ENCODE assay signal across 22 cellular contexts in the genomic region with DNA sequence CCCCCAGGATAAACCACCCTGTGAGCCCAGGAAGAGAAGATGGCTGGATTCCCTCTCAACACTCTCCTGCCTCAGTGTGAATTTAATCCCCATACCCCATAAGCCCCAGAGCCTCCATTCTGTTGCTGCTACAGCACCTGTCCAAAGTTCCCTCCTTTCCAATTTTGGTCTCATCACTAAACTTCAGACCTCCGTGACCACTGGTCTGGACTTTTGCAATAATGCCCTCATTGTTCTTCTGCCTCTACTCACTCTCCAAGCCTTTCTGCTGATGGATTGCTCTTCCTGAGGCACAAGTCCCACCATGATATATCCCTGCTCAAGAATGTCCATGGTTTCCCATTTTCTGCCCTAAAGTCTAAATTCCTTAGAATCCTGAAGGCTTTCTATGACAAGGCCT.
DNase-seq lines count a peak whose midpoint lies in the region; ATAC-seq and TF ChIP-seq lines count a peak whose summit lies in the region.
"Had no signal": no experiment of that assay in that cellular context is flagged by ENCODE, and none has a peak within 500 bp of the region (broad histone marks: within the 10 kb centered on the region; RNA-seq: fewer than 3 reads in every experiment).

No MANE protein-coding gene starts in this region.

- H3K4me2 ChIP-seq in PC-9: peak overlapping the region; percentile 55
- no peak overlapping the region for H3K4me2 ChIP-seq in hepatocyte
- H3K4me2 ChIP-seq: BLaER1 had no signal

- H2AFZ ChIP-seq in PC-9: no peak overlapping the region
- no peak overlapping the region for H2AFZ ChIP-seq in hepatocyte

- no peaks in the 10 kb centered on the region for H3K36me3 ChIP-seq in PC-9 (ENCODE audit: low read depth)
- H3K36me3 ChIP-seq in body of pancreas (replicated peaks in 1 of 2; ENCODE audit: insufficient read depth in 1 of 2, low read depth in 2 of 2): no peaks in the 10 kb centered on the region
- H3K36me3 ChIP-seq in mesodermal cell (ENCODE audit: control insufficient read depth, insufficient read depth, low read length): no peaks in the 10 kb centered on the region
- no peaks in the 10 kb centered on the region for H3K36me3 ChIP-seq in gastrocnemius medialis
- H3K36me3 ChIP-seq in hepatocyte (replicated peaks; ENCODE audit: insufficient read depth, low read depth): no peaks in the 10 kb centered on the region
- H3K36me3 ChIP-seq: BLaER1, Peyer's patch, SJCRH30 had no signal

- WGBS in body of pancreas, 2 donors: 79 to 86% methylated on average over 1 of the region's 1 CpG
- WGBS in mesodermal cell (ENCODE audit: insufficient coverage in 2 of 2), 2 experiments: 89 to 92% methylated on average over 1 of the region's 1 CpG
- 76% methylated on average over 1 of the region's 1 CpG for WGBS in hepatocyte (ENCODE audit: low lambda C conversion rate, missing lambda C conversion rate)

- H3K4me1 ChIP-seq in PC-9 (replicated peaks; ENCODE audit: insufficient read depth) (peaks cover 75% of the 10 kb centered on the region), body of pancreas (peaks cover 56% of the 10 kb centered on the region), mesodermal cell (ENCODE audit: control insufficient read depth, insufficient read depth, low read length, poor library complexity, severe bottlenecking) (peaks cover 18% of the 10 kb centered on the region), gastrocnemius medialis (peaks cover 4 to 36% of the 10 kb centered on the region in 2 donors), hepatocyte (ENCODE audit: insufficient read depth) (peaks cover 43% of the 10 kb centered on the region)

- no peaks in the 10 kb centered on the region for H3K27me3 ChIP-seq in PC-9 (ENCODE audit: insufficient read depth, low read depth)
- no peaks in the 10 kb centered on the region for H3K27me3 ChIP-seq in body of pancreas
- H3K27me3 ChIP-seq in gastrocnemius medialis: no peaks in the 10 kb centered on the region
- no peaks in the 10 kb centered on the region for H3K27me3 ChIP-seq in hepatocyte
- H3K27me3 ChIP-seq: BLaER1, Peyer's patch, SJCRH30 had no signal

- H3F3A ChIP-seq in PC-9 (ENCODE audit: insufficient read depth, low read depth): peaks cover 46% of the 10 kb centered on the region

- H3K27ac ChIP-seq in PC-9 (peak overlapping the region; percentile 93), body of pancreas (peak overlapping the region in 3 of 4 donors; percentile 74 to 83 (median 81)), mesodermal cell (ENCODE audit: low read depth, low read length, severe bottlenecking) (peak overlapping the region; percentile 88), gastrocnemius medialis (peak overlapping the region; percentile 61 to 73 (median 62)), hepatocyte (no peak overlapping the region)
- H3K27ac ChIP-seq: BLaER1, Peyer's patch, SJCRH30 had no signal

- TF ChIP-seq CTCF in PC-9 (conservative IDR thresholded peaks at IDR 0.05): no peak
- TF ChIP-seq CTCF in body of pancreas (IDR thresholded peaks at IDR 0.05): no peak
- TF ChIP-seq CTCF in gastrocnemius medialis (IDR thresholded peaks at IDR 0.05 in 4 of 5, conservative IDR thresholded peaks at IDR 0.05 in 1 of 5): no peak
- TF ChIP-seq CTCF in hepatocyte (IDR thresholded peaks at IDR 0.05; ENCODE audit: poor library complexity): no peak

- CTCF ChIA-PET in PC-9 (lab: Charles Lee): interaction anchor here (0.8 kb wide), 1 partner anchor 349 kb away, joined by 3 read pairs; no protein-coding TSS in a partner anchor

- TF ChIP-seq POLR2A in body of pancreas (IDR thresholded peaks at IDR 0.05): no peak
- TF ChIP-seq POLR2A in gastrocnemius medialis (IDR thresholded peaks at IDR 0.05): no peak

- H3K4me3 ChIP-seq in PC-9: no peak overlapping the region
- no peak overlapping the region for H3K4me3 ChIP-seq in body of pancreas
- H3K4me3 ChIP-seq in mesodermal cell (ENCODE audit: extremely low read depth, insufficient read depth, low read length, poor library complexity, severe bottlenecking): no peak overlapping the region
- H3K4me3 ChIP-seq in gastrocnemius medialis: no peak overlapping the region
- H3K4me3 ChIP-seq in hepatocyte: no peak overlapping the region
- H3K4me3 ChIP-seq: BLaER1, K562, Peyer's patch, SJCRH30 had no signal

- intact Hi-C loops in PC-9 (cut with micrococcal nuclease; ENCODE audit: unreplicated experiment): no loop called here
- intact Hi-C loops in body of pancreas (cut with DNase I): loop anchor here (10.0 kb wide), 1 partner anchor 123 kb away; no protein-coding TSS in a partner anchor
- intact Hi-C loops in gastrocnemius medialis (cut with DNase I; ENCODE audit: low total_unique reads): loop anchor here (5.0 to 10.0 kb wide), 2 partner anchors 203 to 230 kb away; no protein-coding TSS in a partner anchor
- intact Hi-C loops in Right ventricle myocardium superior (cut with DNase I): loop anchor here (5.0 kb wide), 2 partner anchors 125 to 355 kb away; no protein-coding TSS in a partner anchor

- ATAC-seq in body of pancreas (no peak), gastrocnemius medialis (no peak), Right ventricle myocardium superior (ENCODE audit: poor library complexity) (no peak)
- ATAC-seq: K562 had no signal

- H3K9me2 ChIP-seq in PC-9 (ENCODE audit: insufficient read depth): no peaks in the 10 kb centered on the region
- H3K9me2 ChIP-seq in hepatocyte (replicated peaks; ENCODE audit: insufficient read depth): no peaks in the 10 kb centered on the region

- DNase-seq in PC-9: no peak
- no peak for DNase-seq in body of pancreas
- no peak for DNase-seq in gastrocnemius medialis
- DNase-seq in hepatocyte (ENCODE audit: low spot score): no peak
- no peak for DNase-seq in NCI-H2171 treated with DMSO at 0.1 percent for 48 hours (lab: John Stamatoyannopoulos, UW)
- DNase-seq in Right ventricle myocardium superior: no peak
- DNase-seq: ACHN; CD4-positive, alpha-beta memory T cell; DMS153; H7; MM.1S; NCI-H1048; NCI-H1436; NCI-H187 treated with DMSO at 0.1 percent for 48 hours; NCI-H2227 treated with DMSO at 0.1 percent for 48 hours; NCI-H510A; NCI-H748 treated with DMSO at 0.1 percent for 48 hours; Peyer's patch had no signal

- in situ Hi-C loops in gastrocnemius medialis (cut with MboI; ENCODE audit: low sequenced_read_pairs in 4 of 4): loop anchor here (5.0 to 25.0 kb wide), 5 partner anchors 113 to 675 kb away; a partner anchor contains a TSS

- BruUV-seq in PC-9 (replicated peaks; lab: Mats Ljungman, UMichigan): no TSS peak

- H3K79me2 ChIP-seq in PC-9 (ENCODE audit: low read depth) (no peaks in the 10 kb centered on the region), hepatocyte (peaks cover 6% of the 10 kb centered on the region)

- H4K20me1 ChIP-seq in PC-9 (ENCODE audit: insufficient read depth): no peaks in the 10 kb centered on the region
- no peaks in the 10 kb centered on the region for H4K20me1 ChIP-seq in hepatocyte (ENCODE audit: insufficient read depth, poor library complexity, severe bottlenecking)
- H4K20me1 ChIP-seq: BLaER1 had no signal

- POLR2A ChIA-PET in PC-9 (lab: Charles Lee; ENCODE audit: unreplicated experiment): interaction anchor here (0.6 kb wide), 2 partner anchors 274 to 572 kb away, joined by 3 read pairs; a partner anchor contains a TSS

- H3K9me3 ChIP-seq in PC-9 (ENCODE audit: insufficient read depth, low read depth): no peaks in the 10 kb centered on the region
- no peaks in the 10 kb centered on the region for H3K9me3 ChIP-seq in body of pancreas
- no peaks in the 10 kb centered on the region for H3K9me3 ChIP-seq in mesodermal cell (ENCODE audit: control insufficient read depth, low read length)
- H3K9me3 ChIP-seq in gastrocnemius medialis: no peaks in the 10 kb centered on the region
- no peaks in the 10 kb centered on the region for H3K9me3 ChIP-seq in hepatocyte (ENCODE audit: low read depth)
- H3K9me3 ChIP-seq: BLaER1, Peyer's patch, SJCRH30 had no signal
